In genomic region chr6:11366183-11366933, GRCh38 we compare ENCODE assay signal across 1 cellular context.
TF ChIP-seq lines count a peak whose summit lies in the region.

No MANE protein-coding gene starts in this region.

TF ChIP-seq in HepG2, 621 proteins besides CTCF, POLR2A, EP300 and RAD21 (continued from another document and continues in another):
- TF ChIP-seq HNF1A (IDR thresholded peaks at IDR 0.05; ENCODE audit: low read depth) (no peak), HNF1A (CRISPR knock-in tag; IDR thresholded peaks at IDR 0.05; ENCODE audit: borderline replicate concordance) (no peak), TBX2 (CRISPR knock-in tag; IDR thresholded peaks at IDR 0.05; ENCODE audit: borderline replicate concordance) (no peak), KDM6A (CRISPR knock-in tag; IDR thresholded peaks at IDR 0.05; ENCODE audit: low read depth) (no peak), ZNF777 (CRISPR knock-in tag; IDR thresholded peaks at IDR 0.05) (no peak), ZNF7 (CRISPR knock-in tag; IDR thresholded peaks at IDR 0.05) (no peak), ZNF101 (CRISPR knock-in tag; IDR thresholded peaks at IDR 0.05; ENCODE audit: borderline replicate concordance, low read depth) (no peak), ZBTB42 (CRISPR knock-in tag; IDR thresholded peaks at IDR 0.05) (no peak), CCAR2 (optimal IDR thresholded peaks at IDR 0.05; ENCODE audit: low read depth, low read length) (no peak), FUBP1 (CRISPR knock-in tag; IDR thresholded peaks at IDR 0.05; ENCODE audit: borderline replicate concordance) (no peak), AKAP8 (CRISPR knock-in tag; IDR thresholded peaks at IDR 0.05) (no peak), ZNF883 (CRISPR knock-in tag; IDR thresholded peaks at IDR 0.05; ENCODE audit: not compliant biosample characterization) (no peak), MNT (IDR thresholded peaks at IDR 0.05) (no peak), ZNF138 (CRISPR knock-in tag; IDR thresholded peaks at IDR 0.05; ENCODE audit: low read depth) (no peak), SOX13 (IDR thresholded peaks at IDR 0.05) (no peak), SOX13 (CRISPR knock-in tag; conservative IDR thresholded peaks at IDR 0.05 in 1 of 2, IDR thresholded peaks at IDR 0.05 in 1 of 2) (0 out of 4 replicates have a peak, but pooled peaks of 1 of the 2 experiments have one; percentile 16), DMAP1 (CRISPR knock-in tag; IDR thresholded peaks at IDR 0.05) (no peak), YY1 (IDR thresholded peaks at IDR 0.05; ENCODE audit: insufficient read depth, insufficient replicate concordance, low read depth, low read length) (no peak), SETDB1 (CRISPR knock-in tag; IDR thresholded peaks at IDR 0.05; ENCODE audit: borderline replicate concordance) (no peak), PITX1 (CRISPR knock-in tag; IDR thresholded peaks at IDR 0.05) (no peak), ZNF530 (CRISPR knock-in tag; IDR thresholded peaks at IDR 0.05; ENCODE audit: low read depth) (no peak), BRCA1 (CRISPR knock-in tag; IDR thresholded peaks at IDR 0.05) (no peak), DRAP1 (CRISPR knock-in tag; IDR thresholded peaks at IDR 0.05) (no peak), THAP7 (CRISPR knock-in tag; IDR thresholded peaks at IDR 0.05) (no peak), THRA (CRISPR knock-in tag; IDR thresholded peaks at IDR 0.05; ENCODE audit: borderline replicate concordance) (no peak), ZSCAN29 (CRISPR knock-in tag; conservative IDR thresholded peaks at IDR 0.05) (0 out of 2 replicates have a peak, but pooled peaks have one; percentile 54), LRRFIP1 (CRISPR knock-in tag; conservative IDR thresholded peaks at IDR 0.05) (no peak), CEBPZ (IDR thresholded peaks at IDR 0.05; ENCODE audit: low read length) (no peak), YEATS2 (CRISPR knock-in tag; IDR thresholded peaks at IDR 0.05; ENCODE audit: borderline replicate concordance) (no peak), ZNF280D (CRISPR knock-in tag; IDR thresholded peaks at IDR 0.05) (0 out of 2 replicates have a peak, but pooled peaks have one; percentile 41), NFYB (CRISPR knock-in tag; IDR thresholded peaks at IDR 0.05) (no peak), HNF4G (IDR thresholded peaks at IDR 0.05; ENCODE audit: borderline replicate concordance, low read depth, low read length) (no peak), HNF4G (CRISPR knock-in tag; IDR thresholded peaks at IDR 0.05; ENCODE audit: borderline replicate concordance, low read depth) (no peak), ZC3H4 (CRISPR knock-in tag; IDR thresholded peaks at IDR 0.05; ENCODE audit: borderline replicate concordance) (no peak), ZNF44 (CRISPR knock-in tag; IDR thresholded peaks at IDR 0.05) (no peak), ATF7 (IDR thresholded peaks at IDR 0.05) (no peak), ATF7 (CRISPR knock-in tag; IDR thresholded peaks at IDR 0.05) (no peak), FOXA1 (IDR thresholded peaks at IDR 0.05) (no peak), FOXA1 (CRISPR knock-in tag; IDR thresholded peaks at IDR 0.05) (0 out of 2 replicates have a peak, but pooled peaks have one; percentile 6), SMARCE1 (IDR thresholded peaks at IDR 0.05; ENCODE audit: borderline replicate concordance) (no peak), HDAC1 (CRISPR knock-in tag; IDR thresholded peaks at IDR 0.05) (peak; percentile 57), EEA1 (CRISPR knock-in tag; IDR thresholded peaks at IDR 0.05; ENCODE audit: borderline replicate concordance) (no peak), TEAD3 (CRISPR knock-in tag; optimal IDR thresholded peaks at IDR 0.05; ENCODE audit: borderline replicate concordance) (peak; percentile 27)
